9 cellular contexts compared by ENCODE assay signal in genomic region chr18:45161850-45162249, GRCh38.
DNase-seq lines count a peak whose midpoint lies in the region; ATAC-seq lines count a peak whose summit lies in the region.
"Had no signal": no experiment of that assay in that cellular context is flagged by ENCODE, and none has a peak within 500 bp of the region (broad histone marks: within the 10 kb centered on the region; RNA-seq: fewer than 3 reads in every experiment).

No MANE protein-coding gene starts in this region.

- H3K36me3 Mint-ChIP-seq in stimulated activated memory B cell treated with anti-CD40 and anti-IgM and Interleukin-4, amounts not matched to agents 10 μg/mL and 1 μg/mL and 100 μg/mL, for 72 hours, result no peaks in the 10 kb centered on the region

- peaks cover 15% of the 10 kb centered on the region for H3K4me1 Mint-ChIP-seq in stimulated activated memory B cell treated with anti-CD40 and anti-IgM and Interleukin-4, amounts not matched to agents 10 μg/mL and 1 μg/mL and 100 μg/mL, for 72 hours

- no peak overlapping the region for H3K4me3 Mint-ChIP-seq in stimulated activated memory B cell treated with anti-CD40 and anti-IgM and Interleukin-4, amounts not matched to agents 10 μg/mL and 1 μg/mL and 100 μg/mL, for 72 hours

- H3K27me3 Mint-ChIP-seq in stimulated activated memory B cell treated with anti-CD40 and anti-IgM and Interleukin-4, amounts not matched to agents 10 μg/mL and 1 μg/mL and 100 μg/mL, for 72 hours, result no peaks in the 10 kb centered on the region

- peak overlapping the region; percentile 16 for H3K27ac Mint-ChIP-seq in stimulated activated memory B cell treated with anti-CD40 and anti-IgM and Interleukin-4, amounts not matched to agents 10 μg/mL and 1 μg/mL and 100 μg/mL, for 72 hours

- ATAC-seq in HG02610 (IDR thresholded peaks at IDR 0.05; ENCODE audit: unreplicated experiment) (peak; percentile 84), HG03521 (IDR thresholded peaks at IDR 0.05; ENCODE audit: unreplicated experiment) (peak; percentile 71), GM19463 (IDR thresholded peaks at IDR 0.05; ENCODE audit: unreplicated experiment) (no peak)
- ATAC-seq in stimulated activated memory B cell treated with anti-CD40 and anti-IgM and Interleukin-4, amounts not matched to agents 10 μg/mL and 1 μg/mL and 100 μg/mL, for 72 hours, result peak; percentile 77

- H3K9me3 Mint-ChIP-seq in stimulated activated memory B cell treated with anti-CD40 and anti-IgM and Interleukin-4, amounts not matched to agents 10 μg/mL and 1 μg/mL and 100 μg/mL, for 72 hours, result no peaks in the 10 kb centered on the region

- peak; percentile 4 for DNase-seq in GM19238 (ENCODE audit: insufficient read length, low spot score)
- DNase-seq in NCI-H1105 treated with DMSO at 0.1 percent for 48 hours (lab: John Stamatoyannopoulos, UW), result no peak
- DNase-seq in stimulated activated CD4-positive, alpha-beta T cell treated with anti-CD3 and anti-CD28 coated beads, Interleukin-12 subunit alpha, Interleukin-12 subunit beta, amount 100 ng/mL, for 4 hours, result no peak
- DNase-seq: activated T-cell treated with anti-CD3 and anti-CD28 coated beads, Interleukin-2, amount 50 U/mL, for 48 hours; NCI-H146 had no signal
